ENCODE assay signal across 16 cellular contexts in the genomic region with DNA sequence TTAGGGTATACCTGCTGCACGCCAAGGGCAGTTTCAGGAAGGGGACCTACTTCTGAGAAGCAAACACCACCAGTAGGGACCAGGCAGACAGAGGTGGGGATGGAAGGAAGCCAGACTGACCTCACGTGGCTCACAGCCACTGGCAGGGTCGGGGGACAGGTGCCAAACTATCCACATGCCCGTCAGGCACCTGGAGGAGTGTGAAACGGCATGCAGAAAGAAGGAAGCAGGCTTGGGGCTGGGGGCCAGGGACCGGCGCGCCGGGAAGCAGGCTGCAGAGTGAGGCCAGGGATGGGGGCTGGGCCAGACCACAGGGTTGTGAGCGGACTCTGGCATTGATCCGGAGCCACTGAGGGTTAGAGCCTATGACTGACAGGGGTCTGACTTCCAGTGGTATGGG. TPM values are rescaled to one million over a fixed set of nuclear protein-coding genes. Genes with fewer than 3 reads are reported as not detected.
DNase-seq lines count a peak whose midpoint lies in the region; ATAC-seq and TF ChIP-seq lines count a peak whose summit lies in the region.
"Had no signal": no experiment of that assay in that cellular context is flagged by ENCODE, and none has a peak within 500 bp of the region (broad histone marks: within the 10 kb centered on the region; RNA-seq: fewer than 3 reads in every experiment).

No MANE protein-coding gene starts in this region.

- H3K4me1 Mint-ChIP-seq in T-helper 17 cell (peaks cover 14% of the 10 kb centered on the region), nephron progenitor cell (peaks cover 66% of the 10 kb centered on the region), type B pancreatic cell (ENCODE audit: unreplicated experiment) (peaks cover 38% of the 10 kb centered on the region)

- intact Hi-C loops in right cardiac atrium (cut with DNase I) (no loop called here), cardiac septum (cut with DNase I) (loop anchor here (5.0 kb wide), 1 partner anchor 44 kb away; no protein-coding TSS in a partner anchor), head of caudate nucleus (cut with DNase I) (no loop called here)

- H3K27ac Mint-ChIP-seq in T-helper 17 cell (peak overlapping the region; percentile 27), nephron progenitor cell (peak overlapping the region; percentile 75), type B pancreatic cell (peak overlapping the region; percentile 36)

- H3K4me3 Mint-ChIP-seq in T-helper 17 cell (no peak overlapping the region), nephron progenitor cell (no peak overlapping the region), type B pancreatic cell (no peak overlapping the region)
- H3K4me3 Mint-ChIP-seq: CD4-positive, CD25-positive, alpha-beta regulatory T cell had no signal

- no peak overlapping the region for H3K27ac ChIP-seq in right cardiac atrium (ENCODE audit: low read length)

- no peaks in the 10 kb centered on the region for H3K9me3 ChIP-seq in right cardiac atrium (ENCODE audit: control insufficient read depth, low read length)
- no peaks in the 10 kb centered on the region for H3K9me3 ChIP-seq in T-helper 17 cell (ENCODE audit: control insufficient read depth, low read length, poor library complexity, severe bottlenecking)
- H3K9me3 ChIP-seq: Caco-2 had no signal

- ATAC-seq in right cardiac atrium (no peak), T-helper 17 cell (no peak), HG03135 (IDR thresholded peaks at IDR 0.05; ENCODE audit: unreplicated experiment) (no peak)
- ATAC-seq: PC-3 had no signal

- H3K36me3 Mint-ChIP-seq in T-helper 17 cell (ENCODE audit: low read depth) (no peaks in the 10 kb centered on the region), nephron progenitor cell (ENCODE audit: low read depth) (no peaks in the 10 kb centered on the region), type B pancreatic cell (no peaks in the 10 kb centered on the region)

- H3K9me3 Mint-ChIP-seq in nephron progenitor cell (no peaks in the 10 kb centered on the region), type B pancreatic cell (no peaks in the 10 kb centered on the region)
- H3K9me3 Mint-ChIP-seq: CD4-positive, CD25-positive, alpha-beta regulatory T cell had no signal

- no peaks in the 10 kb centered on the region for H3K27me3 ChIP-seq in right cardiac atrium (ENCODE audit: control insufficient read depth, insufficient read depth)

- DNase-seq in right cardiac atrium = peak in 2 of 3 donors; percentile 32 to 44
- no peak for DNase-seq in cardiac septum (ENCODE audit: low spot score)
- DNase-seq in T-helper 17 cell = no peak
- no peak for DNase-seq in nephron progenitor cell
- no peak for DNase-seq in type B pancreatic cell (ENCODE audit: extremely low spot score, unreplicated experiment)
- no peak for DNase-seq in head of caudate nucleus
- no peak for DNase-seq in OCI-M1 (lab: John Stamatoyannopoulos, UW)
- DNase-seq: Caco-2; CD4-positive, CD25-positive, alpha-beta regulatory T cell; DMS53; H7; NCI-H187; NCI-H2171; NCI-H446; PC-3 had no signal

- no peak overlapping the region for H3K4me3 ChIP-seq in right cardiac atrium (ENCODE audit: low read length)

- TF ChIP-seq CTCF in nephron progenitor cell (IDR thresholded peaks at IDR 0.05) = no peak
- no peak for TF ChIP-seq CTCF in type B pancreatic cell (conservative IDR thresholded peaks at IDR 0.05)

- H3K27me3 Mint-ChIP-seq in T-helper 17 cell (no peaks in the 10 kb centered on the region), nephron progenitor cell (ENCODE audit: low read depth, poor library complexity) (peaks cover 8% of the 10 kb centered on the region), type B pancreatic cell (peaks cover 7% of the 10 kb centered on the region)
- H3K27me3 Mint-ChIP-seq: CD4-positive, CD25-positive, alpha-beta regulatory T cell had no signal

- 66% methylated on average over 11 of the region's 11 CpGs for WGBS in right cardiac atrium

- peaks cover 6% of the 10 kb centered on the region for H3K4me1 ChIP-seq in right cardiac atrium (ENCODE audit: control insufficient read depth, insufficient read depth, low read length)

RNA-seq across cellular contexts. Expression of a gene that starts 47.5 kb away (rescaled TPM):
- total RNA-seq in right cardiac atrium = 10 to 100 TPM; 16.1 to 26.3 (median 21.4) TPM
- polyA plus RNA-seq in right cardiac atrium = 27.6 TPM
- 11.5 TPM for total RNA-seq in cardiac septum
- 1 to 10 TPM in 1 of 2 donors, under 1 TPM in 1; 0.91 to 2.6 TPM for total RNA-seq in T-helper 17 cell
- total RNA-seq in type B pancreatic cell (ENCODE audit: low replicate concordance) = 108 and 140 TPM in 2 replicates

Comparison
In these comparisons a context has a peak if more than half of its experiments do, and no peak if none do; other contexts are left out.
1. DNase-seq: peak in right cardiac atrium (2 of 3); none in cardiac septum (single experiment), T-helper 17 cell (0 of 3), nephron progenitor cell (single experiment), type B pancreatic cell (single experiment), head of caudate nucleus (0 of 42) and OCI-M1 (single experiment).
2. Peak in every context shown above with its lines, with median percentiles within 50 percentile points of each other: H3K27ac Mint-ChIP-seq.